In the genomic region with DNA sequence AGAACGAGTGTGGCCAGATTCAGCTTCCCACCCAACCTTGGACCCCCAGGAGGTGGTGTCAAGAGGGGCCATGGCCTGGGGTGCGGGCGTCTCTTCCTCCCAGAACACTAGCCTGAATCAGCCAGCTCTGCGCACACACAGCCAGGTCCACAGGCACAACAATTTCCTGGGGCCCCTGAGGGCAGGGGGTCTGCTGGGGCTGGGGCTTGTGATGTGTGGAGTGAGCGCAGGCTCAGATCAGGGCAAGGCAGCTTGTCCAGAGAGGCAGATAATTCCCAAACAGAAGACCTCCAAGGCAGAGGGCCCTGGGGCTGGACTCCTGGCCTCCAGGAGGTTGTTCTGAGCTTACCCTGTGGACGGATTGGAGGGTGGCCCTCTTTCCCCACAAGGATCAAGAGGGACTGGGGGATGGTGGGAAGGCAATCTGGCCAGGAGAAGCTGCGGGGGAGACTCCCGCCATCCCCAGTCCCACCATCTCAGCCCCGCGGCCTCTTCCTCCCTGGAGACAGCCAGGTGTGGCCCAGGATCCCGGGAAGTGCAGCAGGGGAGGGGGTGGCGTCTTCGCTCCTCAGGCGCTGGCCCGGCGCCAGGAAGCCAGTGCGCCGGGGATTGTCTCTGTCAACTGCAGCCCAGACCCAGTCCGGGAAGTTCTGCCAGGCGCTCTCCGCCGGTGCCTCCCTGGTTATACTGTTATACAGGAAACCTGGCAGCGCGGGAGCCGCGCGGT, we compare ENCODE assay signal across 9 cellular contexts. TPM values are rescaled to one million over a fixed set of nuclear protein-coding genes. Genes with fewer than 3 reads are reported as not detected.
DNase-seq lines count a peak whose midpoint lies in the region; ATAC-seq, FAIRE-seq and TF ChIP-seq lines count a peak whose summit lies in the region.
"Had no signal": no experiment of that assay in that cellular context is flagged by ENCODE, and none has a peak within 500 bp of the region (broad histone marks: within the 10 kb centered on the region; RNA-seq: fewer than 3 reads in every experiment).

No MANE protein-coding gene starts in this region.

- no peak for TF ChIP-seq CTCF in CD8-positive, alpha-beta T cell (IDR thresholded peaks at IDR 0.05)
- TF ChIP-seq CTCF in K562 (IDR thresholded peaks at IDR 0.05 in 2 of 3, conservative IDR thresholded peaks at IDR 0.05 in 1 of 3; ENCODE audit: insufficient read depth in 2 of 3, low read depth in 1 of 3, low read length in 3 of 3) = no peak

- H3K4me1 ChIP-seq in CD8-positive, alpha-beta T cell (ENCODE audit: insufficient read depth, low read length) = peaks cover 43% of the 10 kb centered on the region
- peaks cover 0 to 33% of the 10 kb centered on the region in 2 experiments; a peak in 2 of 5 replicates for H3K4me1 ChIP-seq in K562 (replicated peaks in 1 of 2; ENCODE audit: control insufficient read depth in 2 of 2, insufficient read depth in 2 of 2, low read length in 2 of 2)

- H3K9me3 ChIP-seq in CD8-positive, alpha-beta T cell (ENCODE audit: low read length) = no peaks in the 10 kb centered on the region
- H3K9me3 ChIP-seq in K562 (replicated peaks; ENCODE audit: control insufficient read depth, insufficient read depth, low read depth, low read length) = no peaks in the 10 kb centered on the region

- H2AFZ ChIP-seq in K562 (ENCODE audit: low read depth, low read length) = no peak overlapping the region

- no peak overlapping the region for H3K9ac ChIP-seq in K562 (ENCODE audit: insufficient read depth in 1 of 2, low read depth in 2 of 2, low read length in 2 of 2)

- H3K4me3 Mint-ChIP-seq in CD8-positive, alpha-beta T cell = peak overlapping the region; percentile 78

- H3K4me2 ChIP-seq in K562 (ENCODE audit: insufficient read depth, low read length) = no peak overlapping the region

- POLR2A ChIA-PET in CD8-positive, alpha-beta T cell (lab: Charles Lee) = interaction anchor here (0.8 to 6.8 kb wide), 3 partner anchors 10 to 262 kb away, joined by 3 to 115 read pairs (median 5); partner anchors contain the start of gene WIPI1
- POLR2A ChIA-PET in K562 (lab: Yijun Ruan, JAX) = interaction anchor here (1.0 kb wide), 1 partner anchor 10 kb away, joined by 3 read pairs; no protein-coding TSS in a partner anchor

- peaks cover 12% of the 10 kb centered on the region for H3K27me3 Mint-ChIP-seq in CD8-positive, alpha-beta T cell (ENCODE audit: low read depth)

- H3K27me3 ChIP-seq in CD8-positive, alpha-beta T cell (ENCODE audit: insufficient read depth, low read length) = peaks cover 13% of the 10 kb centered on the region
- peaks cover 9 to 43% of the 10 kb centered on the region in 2 experiments; a peak in 3 of 5 replicates for H3K27me3 ChIP-seq in K562 (ENCODE audit: control insufficient read depth in 2 of 2, insufficient read depth in 2 of 2, low read length in 2 of 2)

- no peak overlapping the region for H3K27ac ChIP-seq in CD8-positive, alpha-beta T cell (ENCODE audit: low read depth, low read length)
- H3K27ac ChIP-seq in K562 (ENCODE audit: extremely low read depth, low read depth, low read length) (no peak overlapping the region), caudate nucleus (ENCODE audit: low read depth, low read length) (no peak overlapping the region)

- H3K9me1 ChIP-seq in K562 (ENCODE audit: control insufficient read depth, insufficient read depth, low read length) = no peaks in the 10 kb centered on the region

- TF ChIP-seq POLR2A in K562 (conservative IDR thresholded peaks at IDR 0.05) (no peak), erythroblast (IDR thresholded peaks at IDR 0.05; ENCODE audit: low read length) (no peak)

- no peaks in the 10 kb centered on the region for H3K36me3 ChIP-seq in CD8-positive, alpha-beta T cell (ENCODE audit: insufficient read depth, low read length)
- H3K36me3 ChIP-seq in K562 (ENCODE audit: control insufficient read depth, insufficient read depth, low read length) = no peaks in the 10 kb centered on the region

- ATAC-seq in CD8-positive, alpha-beta T cell = no peak
- ATAC-seq in K562 (no peak), HG03342 (IDR thresholded peaks at IDR 0.05; ENCODE audit: unreplicated experiment) (no peak)

- peaks cover 30% of the 10 kb centered on the region for H3K4me1 Mint-ChIP-seq in CD8-positive, alpha-beta T cell (ENCODE audit: low read depth)

- intact Hi-C loops in CD8-positive, alpha-beta T cell (cut with DNase I, micrococcal nuclease) = no loop called here
- intact Hi-C loops in K562 (cut with micrococcal nuclease) = no loop called here

- peaks cover 2% of the 10 kb centered on the region for H3K36me3 Mint-ChIP-seq in CD8-positive, alpha-beta T cell

- H3K79me2 ChIP-seq in K562 (ENCODE audit: control insufficient read depth, insufficient read depth, low read length) = no peaks in the 10 kb centered on the region

- FAIRE-seq in K562 (lab: Jason Lieb, UNC) = no peak

- no peak for TF ChIP-seq RAD21 in K562 (CRISPR knock-in tag; conservative IDR thresholded peaks at IDR 0.05 in 1 of 2, IDR thresholded peaks at IDR 0.05 in 1 of 2)

- no peak for TF ChIP-seq EP300 in K562 (IDR thresholded peaks at IDR 0.05; ENCODE audit: low read length)

- WGBS in K562 (ENCODE audit: insufficient coverage, low coverage, missing lambda C conversion rate) = 5% methylated on average over 15 of the region's 27 CpGs

- BruUV-seq in K562 (replicated peaks; lab: Mats Ljungman, UMichigan) = no TSS peak

- no peak for DNase-seq in CD8-positive, alpha-beta T cell
- DNase-seq in NCI-H1105 treated with DMSO at 0.1 percent for 48 hours (lab: John Stamatoyannopoulos, UW) (peak; percentile 29), K562 (ENCODE audit: extremely low read depth in 1 of 4, low spot score in 3 of 4) (no peak), mesenteric fat pad (ENCODE audit: low spot score) (peak; percentile 45), erythroblast (lab: John Stamatoyannopoulos, UW) (no peak), caudate nucleus (lab: John Stamatoyannopoulos, UW) (no peak), amygdala (lab: John Stamatoyannopoulos, UW) (no peak)
- DNase-seq: effector CD8-positive, alpha-beta T cell had no signal

- H3K27ac Mint-ChIP-seq in CD8-positive, alpha-beta T cell = peak overlapping the region; percentile 32

- no peaks in the 10 kb centered on the region for H4K20me1 ChIP-seq in K562 (replicated peaks; ENCODE audit: control insufficient read depth, insufficient read depth, low read length)

- CTCF ChIA-PET in CD8-positive, alpha-beta T cell (lab: Charles Lee) = interaction anchor here (11.8 to 12.2 kb wide), 2 partner anchors 14 to 24 kb away, joined by 180 to 226 read pairs; no protein-coding TSS in a partner anchor
- CTCF ChIA-PET in K562 (lab: Yijun Ruan, JAX; ENCODE audit: low intra/inter-chr PET ratio) = no interaction called here

- no peaks in the 10 kb centered on the region for H3K9me3 Mint-ChIP-seq in CD8-positive, alpha-beta T cell

- peak overlapping the region; percentile 35 for H3K4me3 ChIP-seq in CD8-positive, alpha-beta T cell (ENCODE audit: low read depth, low read length)
- no peak overlapping the region for H3K4me3 ChIP-seq in K562

- in situ Hi-C loops in K562 (cut with MboI) = no loop called here

TF ChIP-seq in K562, 482 proteins besides CTCF, POLR2A, EP300 and RAD21:
- TF ChIP-seq PRPF4 (IDR thresholded peaks at IDR 0.05; ENCODE audit: insufficient read depth, low read depth, low read length, poor library complexity, severe bottlenecking) (no peak), NFIC (IDR thresholded peaks at IDR 0.05) (peak; percentile 76)

RNA-seq across cellular contexts. Expression of gene AMZ2, which starts 52.0 kb away (rescaled TPM):
- total RNA-seq in CD8-positive, alpha-beta T cell = 10 to 100 TPM; 61.0 to 71.1 TPM
- 14.4 and 17.0 TPM in 2 replicates for total RNA-seq in K562 (2011; cell fraction: chromatin; rRNA removed; ENCODE audit: low replicate concordance)
- 12.1 and 12.7 TPM in 2 replicates for total RNA-seq in K562 (2011; cell fraction: nucleolus; rRNA removed)
- total RNA-seq in K562 (2011; cell fraction: nucleoplasm; rRNA removed) = 14.9 and 16.1 TPM in 2 replicates
- 22.6 and 30.9 TPM in 2 replicates for total RNA-seq in K562 (2014; rRNA removed)
- total RNA-seq in K562 (2014; rRNA removed; fragmentation: Illumina TruSeq; extraction: Trizol) = 52.6 and 57.9 TPM in 2 replicates
- 44.8 and 47.0 TPM in 2 replicates for total RNA-seq in K562 (2015; rRNA removed; fragmentation: Illumina TruSeq; extraction: Trizol)
- total RNA-seq in K562 (2021) = 41.1 and 43.2 TPM in 2 replicates
- 54.0 and 59.2 TPM in 2 replicates for polyA plus RNA-seq in K562 (2011; rRNA removed)
- polyA plus RNA-seq in K562 (2011; cell fraction: cytosol; rRNA removed) = 29.8 and 49.7 TPM in 2 replicates
- polyA plus RNA-seq in K562 (2011; cell fraction: nucleus; rRNA removed) = 38.0 and 55.7 TPM in 2 replicates
- polyA plus RNA-seq in K562 (2012) = 51.0 and 61.3 TPM in 2 replicates
- 75.2 and 92.2 TPM in 2 replicates for polyA plus RNA-seq in K562 (2014; fragmentation: Illumina TruSeq; extraction: Trizol)
- 10 to 100 TPM; 56.9 to 74.5 TPM for polyA plus RNA-seq in K562 (2014; fragmentation: Nextera tagmentation; extraction: Ambion mirVana)
- polyA plus RNA-seq in K562 (2014; rRNA removed) = 34.8 and 41.8 TPM in 2 replicates
- 32.1 and 35.0 TPM in 2 replicates for polyA minus RNA-seq in K562 (2011; rRNA and poly(A)+ RNA removed)
- 8.7 and 11.4 TPM in 2 replicates for polyA minus RNA-seq in K562 (2011; cell fraction: cytosol; rRNA and poly(A)+ RNA removed)
- polyA minus RNA-seq in K562 (2011; cell fraction: nucleus; rRNA and poly(A)+ RNA removed) = 9.0 and 16.4 TPM in 2 replicates
- total RNA-seq in mesenteric fat pad = 49.7 TPM

Comparison
In these comparisons a context has a peak if more than half of its experiments do, and no peak if none do; other contexts are left out.
1. DNase-seq: peak in NCI-H1105 treated with DMSO at 0.1 percent for 48 hours (single experiment) and mesenteric fat pad (single experiment); none in CD8-positive, alpha-beta T cell (0 of 7), K562 (0 of 4), erythroblast (0 of 2), caudate nucleus (0 of 61) and amygdala (0 of 56).